In genomic region chr15:77186518-77187095, GRCh38 we compare ENCODE assay signal across 8 cellular contexts.
DNase-seq lines count a peak whose midpoint lies in the region; ATAC-seq and TF ChIP-seq lines count a peak whose summit lies in the region.

No MANE protein-coding gene starts in this region.

- no peaks in the 10 kb centered on the region for H4K20me1 ChIP-seq in DND-41 (ENCODE audit: insufficient read depth, low read length)
- H4K20me1 ChIP-seq in KMS-11 (ENCODE audit: insufficient read depth), result no peaks in the 10 kb centered on the region

- no peak overlapping the region for H3K4me3 Mint-ChIP-seq in activated naive CD8-positive, alpha-beta T cell treated with anti-CD3 and anti-CD28 coated beads for 36 hours

- H2AFZ ChIP-seq in DND-41 (ENCODE audit: low read depth, low read length), result no peak overlapping the region
- no peak overlapping the region for H2AFZ ChIP-seq in KMS-11 (ENCODE audit: low read depth)

- DNase-seq in DND-41, result peak; percentile 20
- DNase-seq in activated naive CD8-positive, alpha-beta T cell treated with anti-CD3 and anti-CD28 coated beads for 36 hours, result no peak
- DNase-seq in iPS DF 6.9 (ENCODE audit: low read depth, low spot score), result peak; percentile 22
- DNase-seq in substantia nigra (lab: John Stamatoyannopoulos, UW), result peak in 2 of 49 donors; percentile 3 to 13
- DNase-seq in GM19240 (ENCODE audit: insufficient read length, low spot score), result no peak

- peak overlapping the region; percentile 60; the same call in 1 of the 2 replicates for H3K4me2 ChIP-seq in DND-41 (ENCODE audit: insufficient read depth, low read length)
- H3K4me2 ChIP-seq in KMS-11, result no peak overlapping the region

- no peaks in the 10 kb centered on the region for H3K9me3 Mint-ChIP-seq in activated naive CD8-positive, alpha-beta T cell treated with anti-CD3 and anti-CD28 coated beads for 36 hours

- peak; percentile 50; the same call in 1 of the 3 replicates for ATAC-seq in DND-41 (ENCODE audit: insufficient read depth, low read depth)
- ATAC-seq in activated CD4-positive, CD25-positive, alpha-beta regulatory T cell treated with anti-CD3 and anti-CD28 coated beads, Interleukin-2, amount 50 U/mL, for 24 hours, result no peak
- no peak for ATAC-seq in HG03520 (IDR thresholded peaks at IDR 0.05; ENCODE audit: unreplicated experiment)

- H3K4me3 ChIP-seq in DND-41 (ENCODE audit: low read depth in 1 of 2, low read length in 2 of 2) (no peak overlapping the region), KMS-11 (IDR thresholded peaks at IDR 0.05; ENCODE audit: insufficient read depth, low read depth, low read length) (no peak overlapping the region), iPS DF 6.9 (ENCODE audit: low read length) (no peak overlapping the region)

- peak overlapping the region; percentile 87 for H3K27ac Mint-ChIP-seq in activated naive CD8-positive, alpha-beta T cell treated with anti-CD3 and anti-CD28 coated beads for 36 hours

- peaks cover 12% of the 10 kb centered on the region for H3K36me3 Mint-ChIP-seq in activated naive CD8-positive, alpha-beta T cell treated with anti-CD3 and anti-CD28 coated beads for 36 hours

- H3K36me3 ChIP-seq in DND-41 (ENCODE audit: insufficient read depth, low read length) (no peaks in the 10 kb centered on the region), KMS-11 (ENCODE audit: insufficient read depth) (no peaks in the 10 kb centered on the region), iPS DF 6.9 (ENCODE audit: control insufficient read depth, insufficient read depth, low read length) (no peaks in the 10 kb centered on the region)

- peaks cover 42% of the 10 kb centered on the region for H3K4me1 ChIP-seq in DND-41 (ENCODE audit: insufficient read depth, low read length)
- H3K4me1 ChIP-seq in KMS-11 (ENCODE audit: low read depth, poor library complexity, severe bottlenecking), result peaks cover 22% of the 10 kb centered on the region
- H3K4me1 ChIP-seq in iPS DF 6.9 (ENCODE audit: control insufficient read depth, insufficient read depth, low read length), result no peaks in the 10 kb centered on the region

- H3K27me3 ChIP-seq in DND-41 (ENCODE audit: insufficient read depth, low read length, poor library complexity) (no peaks in the 10 kb centered on the region), KMS-11 (ENCODE audit: insufficient read depth, low read depth) (no peaks in the 10 kb centered on the region), iPS DF 6.9 (ENCODE audit: control insufficient read depth, insufficient read depth, low read length) (no peaks in the 10 kb centered on the region)

- H3K27me3 Mint-ChIP-seq in activated naive CD8-positive, alpha-beta T cell treated with anti-CD3 and anti-CD28 coated beads for 36 hours, result no peaks in the 10 kb centered on the region

- TF ChIP-seq CTCF in DND-41 (IDR thresholded peaks at IDR 0.05; ENCODE audit: borderline replicate concordance, extremely low read depth, low read length, poor library complexity, severe bottlenecking), result peak; percentile 74
- TF ChIP-seq CTCF in KMS-11 (conservative IDR thresholded peaks at IDR 0.05; ENCODE audit: low read depth, low read length), result peak; percentile 42; the same call in 1 of the 2 replicates

- H3K79me2 ChIP-seq in DND-41 (ENCODE audit: insufficient read depth, low read length) (no peaks in the 10 kb centered on the region), KMS-11 (ENCODE audit: insufficient read depth, low read depth) (no peaks in the 10 kb centered on the region)

- peaks cover 60% of the 10 kb centered on the region for H3K4me1 Mint-ChIP-seq in activated naive CD8-positive, alpha-beta T cell treated with anti-CD3 and anti-CD28 coated beads for 36 hours

- H3K9ac ChIP-seq in DND-41 (ENCODE audit: low read depth, low read length) (0 out of 2 replicates have a peak overlapping the region, but pooled peaks have one; percentile 13), KMS-11 (no peak overlapping the region)

- no CpG with 5 or more reads among the region's 4 CpGs for WGBS in iPS DF 6.9 (ENCODE audit: insufficient coverage, insufficient read length)

- H3K9me3 ChIP-seq in DND-41 (ENCODE audit: insufficient read depth, low read length, severe bottlenecking), result no peaks in the 10 kb centered on the region
- H3K9me3 ChIP-seq in iPS DF 6.9 (ENCODE audit: control insufficient read depth, insufficient read depth, low read length), result no peaks in the 10 kb centered on the region

- H3K27ac ChIP-seq in DND-41 (ENCODE audit: low read length) (peak overlapping the region; percentile 86), KMS-11 (no peak overlapping the region), iPS DF 6.9 (ENCODE audit: low read length) (no peak overlapping the region), substantia nigra (ENCODE audit: low read depth, low read length, poor library complexity, severe bottlenecking) (peak overlapping the region; percentile 44)

Comparison
In these comparisons a context has a peak if more than half of its experiments do, and no peak if none do; other contexts are left out.
1. DNase-seq: peak in DND-41 (single experiment) and iPS DF 6.9 (single experiment); none in activated naive CD8-positive, alpha-beta T cell treated with anti-CD3 and anti-CD28 coated beads for 36 hours (single experiment) and GM19240 (single experiment).
2. H3K27ac ChIP-seq: peak in DND-41 (single experiment) and substantia nigra (single experiment); none in KMS-11 (single experiment) and iPS DF 6.9 (single experiment).